ENCODE assay signal across 10 cellular contexts in the genomic region with DNA sequence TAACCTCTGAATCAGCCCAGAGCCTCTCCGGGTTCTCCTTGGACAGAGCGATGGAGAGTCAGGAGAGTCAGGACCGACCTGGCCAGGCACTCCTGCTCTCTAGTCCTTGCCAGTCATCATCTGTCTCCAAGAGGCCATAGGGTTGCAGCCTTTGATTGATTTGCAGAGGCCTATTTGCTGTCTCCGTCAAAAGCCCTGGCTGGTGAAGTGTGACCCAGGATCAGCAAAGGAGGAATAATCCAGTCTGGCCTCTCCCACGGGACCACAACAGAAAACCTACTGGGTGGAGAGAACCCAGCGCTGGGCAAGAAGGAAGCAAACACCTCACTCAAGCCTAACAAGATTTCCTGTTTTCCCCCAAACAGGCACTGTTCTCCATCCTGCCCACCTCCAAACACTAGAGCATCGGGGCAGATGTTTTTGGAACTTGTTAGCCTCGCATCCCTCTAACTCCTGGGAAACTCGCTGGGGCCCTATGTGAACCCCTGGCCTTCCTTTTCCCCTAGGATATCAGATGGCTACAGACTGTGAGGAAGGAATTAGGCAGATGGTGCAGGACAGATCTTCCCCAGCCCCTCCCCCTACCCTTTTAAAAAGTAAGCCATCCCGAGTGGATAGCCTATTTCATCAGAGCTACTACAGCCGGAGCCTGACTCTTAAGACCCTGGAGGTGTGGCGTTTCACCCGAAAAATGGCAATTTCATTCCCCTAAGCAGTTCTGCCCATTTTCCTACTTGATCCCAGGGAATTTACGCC. TPM values are rescaled to one million over a fixed set of nuclear protein-coding genes. Genes with fewer than 3 reads are reported as not detected.
DNase-seq lines count a peak whose midpoint lies in the region; ATAC-seq and TF ChIP-seq lines count a peak whose summit lies in the region.
"Had no signal": no experiment of that assay in that cellular context is flagged by ENCODE, and none has a peak within 500 bp of the region (broad histone marks: within the 10 kb centered on the region; RNA-seq: fewer than 3 reads in every experiment).

No MANE protein-coding gene starts in this region.

- H3K36me3 ChIP-seq in CD4-positive, CD25-positive, alpha-beta regulatory T cell (ENCODE audit: control insufficient read depth, insufficient read depth, low read length) = no peaks in the 10 kb centered on the region
- peaks cover 86% of the 10 kb centered on the region for H3K36me3 ChIP-seq in mesodermal cell (ENCODE audit: control insufficient read depth, insufficient read depth, low read length)

- ATAC-seq in CD4-positive, CD25-positive, alpha-beta regulatory T cell (ENCODE audit: low read depth in 2 of 2) = no peak
- ATAC-seq in HG02763 (IDR thresholded peaks at IDR 0.05; ENCODE audit: unreplicated experiment) (peak; percentile 6), HG02840 (IDR thresholded peaks at IDR 0.05; ENCODE audit: low FRiP score, unreplicated experiment) (no peak)
- ATAC-seq in central memory CD8-positive, alpha-beta T cell (replicated peaks; ENCODE audit: extremely low read depth, poor library complexity, severe bottlenecking) = no peak

- WGBS in mesodermal cell (ENCODE audit: insufficient coverage in 2 of 2), 2 experiments = 92 to 96% methylated on average over 10 to 12 of the region's 14 CpGs

- H3K27me3 ChIP-seq in CD4-positive, CD25-positive, alpha-beta regulatory T cell (ENCODE audit: control insufficient read depth, insufficient read depth, low read length) = no peaks in the 10 kb centered on the region

- no peaks in the 10 kb centered on the region for H3K9me3 ChIP-seq in CD4-positive, CD25-positive, alpha-beta regulatory T cell (ENCODE audit: control insufficient read depth in 2 of 2, low read length in 2 of 2)
- no peaks in the 10 kb centered on the region for H3K9me3 ChIP-seq in mesodermal cell (ENCODE audit: control insufficient read depth, low read length)

- H3K36me3 Mint-ChIP-seq in CD4-positive, CD25-positive, alpha-beta regulatory T cell = no peaks in the 10 kb centered on the region
- peaks cover 4% of the 10 kb centered on the region for H3K36me3 Mint-ChIP-seq in central memory CD8-positive, alpha-beta T cell (ENCODE audit: insufficient read depth)

- no peaks in the 10 kb centered on the region for H3K27me3 Mint-ChIP-seq in CD4-positive, CD25-positive, alpha-beta regulatory T cell
- no peaks in the 10 kb centered on the region for H3K27me3 Mint-ChIP-seq in central memory CD8-positive, alpha-beta T cell
- H3K27me3 Mint-ChIP-seq: stimulated activated naive B cell treated with anti-CD40 and anti-IgM and Interleukin-4, amounts not matched to agents 10 μg/mL and 1 μg/mL and 100 μg/mL, for 72 hours had no signal

- H3K4me3 Mint-ChIP-seq in CD4-positive, CD25-positive, alpha-beta regulatory T cell = peak overlapping the region in 1 of 4 donors; percentile 76
- H3K4me3 Mint-ChIP-seq in central memory CD8-positive, alpha-beta T cell = no peak overlapping the region
- H3K4me3 Mint-ChIP-seq: stimulated activated naive B cell treated with anti-CD40 and anti-IgM and Interleukin-4, amounts not matched to agents 10 μg/mL and 1 μg/mL and 100 μg/mL, for 72 hours had no signal

- no peak for DNase-seq in CD4-positive, CD25-positive, alpha-beta regulatory T cell
- DNase-seq in central memory CD8-positive, alpha-beta T cell (ENCODE audit: low spot score in 2 of 2) = no peak
- DNase-seq in pons (ENCODE audit: low spot score) (no peak), GM10266 (ENCODE audit: extremely low spot score) (no peak), GDM1 (lab: John Stamatoyannopoulos, UW) (no peak)
- DNase-seq: AML-193; stimulated activated naive B cell treated with anti-CD40 and anti-IgM and Interleukin-4, amounts not matched to agents 10 μg/mL and 1 μg/mL and 100 μg/mL, for 72 hours had no signal

- H3K4me1 ChIP-seq in CD4-positive, CD25-positive, alpha-beta regulatory T cell (ENCODE audit: control insufficient read depth, insufficient read depth, low read length, poor library complexity, severe bottlenecking) = peaks cover 22% of the 10 kb centered on the region
- H3K4me1 ChIP-seq in mesodermal cell (ENCODE audit: control insufficient read depth, insufficient read depth, low read length, poor library complexity, severe bottlenecking) = peaks cover 7% of the 10 kb centered on the region

- no peak overlapping the region for H3K27ac ChIP-seq in CD4-positive, CD25-positive, alpha-beta regulatory T cell (ENCODE audit: insufficient read depth, low read length, poor library complexity, severe bottlenecking)
- peak overlapping the region; percentile 39 for H3K27ac ChIP-seq in mesodermal cell (ENCODE audit: low read depth, low read length, severe bottlenecking)

- no peak overlapping the region for H3K4me3 ChIP-seq in CD4-positive, CD25-positive, alpha-beta regulatory T cell (ENCODE audit: low read depth, low read length)
- no peak overlapping the region for H3K4me3 ChIP-seq in mesodermal cell (ENCODE audit: extremely low read depth, insufficient read depth, low read length, poor library complexity, severe bottlenecking)

- peak overlapping the region; percentile 57 to 71 (median 70) for H3K27ac Mint-ChIP-seq in CD4-positive, CD25-positive, alpha-beta regulatory T cell
- peak overlapping the region; percentile 49 for H3K27ac Mint-ChIP-seq in central memory CD8-positive, alpha-beta T cell (ENCODE audit: low read depth)

- H3K4me1 Mint-ChIP-seq in CD4-positive, CD25-positive, alpha-beta regulatory T cell = peaks cover 6 to 36% (median 25%) of the 10 kb centered on the region in 4 donors
- H3K4me1 Mint-ChIP-seq in central memory CD8-positive, alpha-beta T cell = peaks cover 22% of the 10 kb centered on the region

- H3K9me3 Mint-ChIP-seq in CD4-positive, CD25-positive, alpha-beta regulatory T cell = no peaks in the 10 kb centered on the region
- no peaks in the 10 kb centered on the region for H3K9me3 Mint-ChIP-seq in central memory CD8-positive, alpha-beta T cell
- H3K9me3 Mint-ChIP-seq: stimulated activated naive B cell treated with anti-CD40 and anti-IgM and Interleukin-4, amounts not matched to agents 10 μg/mL and 1 μg/mL and 100 μg/mL, for 72 hours had no signal

- no peak for TF ChIP-seq CTCF in GM10266 (IDR thresholded peaks at IDR 0.05; ENCODE audit: control insufficient read depth, insufficient read depth, low read depth, missing control alignments)

RNA-seq across cellular contexts. Expression of gene PODXL, which starts 54.3 kb away (rescaled TPM):
- 0.89 TPM for total RNA-seq in CD4-positive, CD25-positive, alpha-beta regulatory T cell
- polyA plus RNA-seq in CD4-positive, CD25-positive, alpha-beta regulatory T cell = under 1 TPM; 0.17 to 0.54 (median 0.27) TPM
- polyA plus RNA-seq in mesodermal cell (2013, experiment 1 of 2) = 209 TPM
- 222 TPM for polyA plus RNA-seq in mesodermal cell (2013, experiment 2 of 2)
